ENCODE assay signal across 19 cellular contexts in the genomic region with DNA sequence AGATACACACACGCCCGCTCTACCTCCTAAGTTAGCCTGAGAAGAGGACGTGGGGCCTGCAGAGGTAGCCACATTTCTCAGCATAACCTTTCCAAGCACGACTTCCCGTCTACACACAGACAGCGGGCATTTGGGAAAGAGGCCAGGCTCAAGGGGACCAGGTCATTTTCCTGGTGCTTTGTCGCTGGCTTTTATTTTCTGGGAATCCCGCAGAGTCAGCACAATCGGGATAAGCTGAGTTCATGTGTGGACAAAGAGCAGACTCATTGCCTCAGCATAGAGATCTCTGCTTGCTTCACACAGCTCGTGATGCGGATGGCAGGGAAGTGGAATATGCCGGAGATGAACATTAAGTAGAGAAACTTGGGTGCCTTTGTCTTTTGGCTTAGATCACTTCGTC.
"Had no signal": no experiment of that assay in that cellular context is flagged by ENCODE, and none has a peak within 500 bp of the region (broad histone marks: within the 10 kb centered on the region; RNA-seq: fewer than 3 reads in every experiment).

No MANE protein-coding gene starts in this region.

- H3K9me3 Mint-ChIP-seq: central memory CD8-positive, alpha-beta T cell; mesothelial cell of epicardium; natural killer cell treated with Interleukin-12 subunit alpha and Interleukin-12 subunit beta and Interleukin-15 and Interleukin-18, amount 100 ng/mL, for 72 hours had no signal

- H3K36me3 ChIP-seq: right atrium auricular region, tibial nerve, WERI-Rb-1 had no signal

- DNase-seq: activated CD4-positive, alpha-beta T cell treated with anti-CD3 and anti-CD28 coated beads for 36 hours; activated CD4-positive, alpha-beta T cell treated with anti-CD3 and anti-CD28 coated beads, Interleukin-2, amount 50 U/mL, for 48 hours; activated gamma-delta T cell treated with Interleukin-2 at 50 U/mL for 16 hours; cortex of kidney; effector CD8-positive, alpha-beta T cell; foreskin fibroblast; stimulated activated CD4-positive, alpha-beta T cell treated with anti-CD3 and anti-CD28 coated beads, Interleukin-2, amount 100 ng/mL, for 24 hours; stimulated activated naive CD8-positive, alpha-beta T cell treated with anti-CD3 and anti-CD28 coated beads, Interleukin-15, Interleukin-2, amounts not matched to agents 100 U/mL and 50 U/mL, for 24 hours; WERI-Rb-1 had no signal

- H3K27ac Mint-ChIP-seq: activated CD4-positive, alpha-beta T cell treated with anti-CD3 and anti-CD28 coated beads for 36 hours; activated naive CD8-positive, alpha-beta T cell; mesothelial cell of epicardium; natural killer cell treated with Interleukin-12 subunit alpha and Interleukin-12 subunit beta and Interleukin-15 and Interleukin-18, amount 100 ng/mL, for 72 hours; progenitor cell of endocrine pancreas had no signal

- H3K4me1 ChIP-seq: right atrium auricular region had no signal

- H3K9me3 ChIP-seq: right atrium auricular region, tibial nerve had no signal

- H3K36me3 Mint-ChIP-seq: activated naive CD8-positive, alpha-beta T cell; mesothelial cell of epicardium; natural killer cell treated with Interleukin-12 subunit alpha and Interleukin-12 subunit beta and Interleukin-15 and Interleukin-18, amount 100 ng/mL, for 72 hours had no signal

- FAIRE-seq: endothelial cell of umbilical vein had no signal

- H3K27me3 ChIP-seq: hepatocyte, right atrium auricular region, tibial nerve had no signal

- H2AFZ ChIP-seq: hepatocyte had no signal

- ATAC-seq: activated CD4-positive, alpha-beta T cell treated with anti-CD3 and anti-CD28 coated beads for 36 hours; natural killer cell treated with Interleukin-12 subunit alpha and Interleukin-12 subunit beta and Interleukin-15 and Interleukin-18, amount 100 ng/mL, for 72 hours; stimulated activated naive CD8-positive, alpha-beta T cell treated with anti-CD3 and anti-CD28 coated beads, Interleukin-15, Interleukin-2, amounts not matched to agents 100 U/mL and 50 U/mL, for 24 hours had no signal

- H3K4me3 ChIP-seq: hepatocyte, lung, right atrium auricular region, tibial nerve had no signal

- H3K4me2 ChIP-seq: hepatocyte had no signal

- H3K79me2 ChIP-seq: hepatocyte had no signal

- H3K4me1 Mint-ChIP-seq: activated CD4-positive, alpha-beta T cell treated with anti-CD3 and anti-CD28 coated beads for 36 hours; central memory CD8-positive, alpha-beta T cell had no signal

- H3K27ac ChIP-seq: hepatocyte, right atrium auricular region, tibial nerve, WERI-Rb-1 had no signal

- H3K4me3 Mint-ChIP-seq: activated CD4-positive, alpha-beta T cell treated with anti-CD3 and anti-CD28 coated beads for 36 hours; activated naive CD8-positive, alpha-beta T cell; central memory CD8-positive, alpha-beta T cell; mesothelial cell of epicardium; natural killer cell treated with Interleukin-12 subunit alpha and Interleukin-12 subunit beta and Interleukin-15 and Interleukin-18, amount 100 ng/mL, for 72 hours had no signal
